Comparison of ENCODE assay signal across 11 cellular contexts in the genomic region with DNA sequence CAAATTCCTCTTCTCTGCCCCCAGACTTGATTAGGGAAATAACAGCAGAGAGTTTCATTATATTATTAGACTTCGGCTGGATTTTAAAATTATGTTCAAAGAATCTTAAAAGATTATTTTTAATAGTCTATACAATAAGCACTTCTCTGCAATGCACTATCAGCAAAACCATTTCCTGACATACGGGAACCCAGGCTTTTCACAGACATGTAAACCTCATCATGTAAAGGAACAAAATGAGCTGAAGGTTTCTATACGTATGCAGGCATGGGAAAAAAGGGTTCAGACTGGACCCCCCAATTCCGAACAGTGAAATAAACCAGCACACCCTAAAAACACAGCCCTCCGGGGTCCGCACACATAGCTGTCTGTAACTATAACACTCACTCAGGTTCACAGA.
DNase-seq lines count a peak whose midpoint lies in the region; TF ChIP-seq lines count a peak whose summit lies in the region.
"Had no signal": no experiment of that assay in that cellular context is flagged by ENCODE, and none has a peak within 500 bp of the region (broad histone marks: within the 10 kb centered on the region; RNA-seq: fewer than 3 reads in every experiment).

No MANE protein-coding gene starts in this region.

- TF ChIP-seq EP300 in transverse colon (IDR thresholded peaks at IDR 0.05; ENCODE audit: low read depth) (no peak), SK-N-SH (IDR thresholded peaks at IDR 0.05; ENCODE audit: borderline replicate concordance in 1 of 2, low read depth in 1 of 2, low read length in 1 of 2) (no peak)

- H3K4me2 ChIP-seq in SK-N-SH, result no peak overlapping the region
- H3K4me2 ChIP-seq: BLaER1 had no signal

- no peaks in the 10 kb centered on the region for H3K4me1 ChIP-seq in breast epithelium
- peaks cover 0 to 30% (median 11%) of the 10 kb centered on the region in 4 donors for H3K4me1 ChIP-seq in transverse colon
- peaks cover 3% of the 10 kb centered on the region for H3K4me1 ChIP-seq in endodermal cell (ENCODE audit: control insufficient read depth, insufficient read depth, low read length)
- no peaks in the 10 kb centered on the region for H3K4me1 ChIP-seq in SK-N-SH (ENCODE audit: control insufficient read depth in 1 of 2, insufficient read depth in 2 of 2, low read depth in 1 of 2, low read length in 1 of 2)

- no peak for TF ChIP-seq RAD21 in SK-N-SH (IDR thresholded peaks at IDR 0.05; ENCODE audit: low read length)

- no peak overlapping the region for H2AFZ ChIP-seq in SK-N-SH (ENCODE audit: low read depth)

- H3K27ac ChIP-seq in breast epithelium (peak overlapping the region; percentile 78 to 87), transverse colon (peak overlapping the region; percentile 72 to 88 (median 80)), endodermal cell (ENCODE audit: low read depth, low read length) (no peak overlapping the region), SK-N-SH (ENCODE audit: low read depth in 2 of 2, low read length in 1 of 2) (no peak overlapping the region)
- H3K27ac ChIP-seq: BLaER1 had no signal

- H3K9me3 ChIP-seq in breast epithelium, result no peaks in the 10 kb centered on the region
- no peaks in the 10 kb centered on the region for H3K9me3 ChIP-seq in transverse colon
- no peaks in the 10 kb centered on the region for H3K9me3 ChIP-seq in endodermal cell (ENCODE audit: control insufficient read depth, low read length)
- H3K9me3 ChIP-seq in SK-N-SH, result no peaks in the 10 kb centered on the region
- H3K9me3 ChIP-seq: BLaER1 had no signal

- CTCF ChIA-PET in activated naive CD4-positive, alpha-beta T cell treated with anti-CD3 and anti-CD28 coated beads, Interleukin-2, amount 10 ng/mL, durations not matched to agents 7 days and 5 days (lab: Charles Lee), result interaction anchor here (0.9 to 2.1 kb wide), 5 partner anchors 9 to 106 kb away, joined by 3 to 11 read pairs (median 10); no protein-coding TSS in a partner anchor
- CTCF ChIA-PET in SK-N-SH (lab: Yijun Ruan, JAX), result interaction anchor here (0.9 kb wide), 1 partner anchor 210 kb away, joined by 3 read pairs; no protein-coding TSS in a partner anchor

- no peaks in the 10 kb centered on the region for H3K9me3 Mint-ChIP-seq in activated naive CD4-positive, alpha-beta T cell treated with anti-CD3 and anti-CD28 coated beads, Interleukin-2, amount 10 ng/mL, durations not matched to agents 7 days and 5 days
- H3K9me3 Mint-ChIP-seq in mesothelial cell of epicardium (no peaks in the 10 kb centered on the region), endodermal cell (no peaks in the 10 kb centered on the region)

- intact Hi-C loops in breast epithelium (cut with DNase I; ENCODE audit: low total_unique reads) (no loop called here), transverse colon (cut with DNase I; ENCODE audit: low total_unique reads) (no loop called here)

- in situ Hi-C loops in transverse colon (cut with MboI; ENCODE audit: low pct_ligation_motif_present in 1 of 4, low pct_unique_long_range_greater_than_20kb in 1 of 4, low sequenced_read_pairs in 3 of 4), result no loop called here

- peak overlapping the region; percentile 95 for H3K27ac Mint-ChIP-seq in activated naive CD4-positive, alpha-beta T cell treated with anti-CD3 and anti-CD28 coated beads, Interleukin-2, amount 10 ng/mL, durations not matched to agents 7 days and 5 days
- peak overlapping the region; percentile 96 for H3K27ac Mint-ChIP-seq in mesothelial cell of epicardium
- no peak overlapping the region for H3K27ac Mint-ChIP-seq in endodermal cell

- POLR2A ChIA-PET in SK-N-SH (lab: Yijun Ruan, JAX), result no interaction called here

- TF ChIP-seq POLR2A in breast epithelium (IDR thresholded peaks at IDR 0.05), result no peak
- TF ChIP-seq POLR2A in transverse colon (IDR thresholded peaks at IDR 0.05), result no peak

- peaks cover 6% of the 10 kb centered on the region for H3F3A ChIP-seq in SK-N-SH (replicated peaks; ENCODE audit: insufficient read depth)

- H3K4me3 ChIP-seq in breast epithelium (peak overlapping the region; percentile 34 to 64 (median 54)), transverse colon (peak overlapping the region in 3 of 4 donors; percentile 28 to 55 (median 38)), endodermal cell (ENCODE audit: low read length) (no peak overlapping the region), SK-N-SH (ENCODE audit: low read depth in 2 of 2, low read length in 1 of 2) (no peak overlapping the region)
- H3K4me3 ChIP-seq: BLaER1 had no signal

- peaks cover 30% of the 10 kb centered on the region for H3K36me3 Mint-ChIP-seq in activated naive CD4-positive, alpha-beta T cell treated with anti-CD3 and anti-CD28 coated beads, Interleukin-2, amount 10 ng/mL, durations not matched to agents 7 days and 5 days
- H3K36me3 Mint-ChIP-seq in mesothelial cell of epicardium (peaks cover 29% of the 10 kb centered on the region), endodermal cell (ENCODE audit: low read depth) (no peaks in the 10 kb centered on the region)

- no peaks in the 10 kb centered on the region for H4K20me1 ChIP-seq in SK-N-SH (ENCODE audit: insufficient read depth)
- H4K20me1 ChIP-seq: BLaER1 had no signal

- DNase-seq in activated naive CD4-positive, alpha-beta T cell treated with anti-CD3 and anti-CD28 coated beads, Interleukin-2, amount 10 ng/mL, durations not matched to agents 7 days and 5 days, result no peak
- DNase-seq in activated naive CD4-positive, alpha-beta T cell (lab: John Stamatoyannopoulos, UW), result no peak
- DNase-seq in breast epithelium (ENCODE audit: low spot score in 2 of 2), result no peak
- no peak for DNase-seq in mesothelial cell of epicardium (ENCODE audit: low spot score in 2 of 2, unreplicated experiment in 2 of 2)
- DNase-seq in transverse colon, result no peak
- DNase-seq in endodermal cell, result no peak
- DNase-seq in SK-N-SH, result no peak
- no peak for DNase-seq in NCI-H1930 (lab: John Stamatoyannopoulos, UW)
- DNase-seq: amniotic stem cell, NCI-H1694 treated with DMSO at 0.1 percent for 48 hours had no signal

- H3K36me3 ChIP-seq in breast epithelium, result no peaks in the 10 kb centered on the region
- H3K36me3 ChIP-seq in transverse colon, result peaks cover 0 to 9% (median under 1%) of the 10 kb centered on the region in 4 donors
- no peaks in the 10 kb centered on the region for H3K36me3 ChIP-seq in endodermal cell (ENCODE audit: control insufficient read depth, insufficient read depth, low read length)
- peaks cover 0 to 7% of the 10 kb centered on the region in 2 experiments for H3K36me3 ChIP-seq in SK-N-SH (replicated peaks in 1 of 2; ENCODE audit: control insufficient read depth in 1 of 2, insufficient read depth in 2 of 2, low read length in 1 of 2)

- no peaks in the 10 kb centered on the region for H3K27me3 ChIP-seq in breast epithelium
- no peaks in the 10 kb centered on the region for H3K27me3 ChIP-seq in transverse colon
- no peaks in the 10 kb centered on the region for H3K27me3 ChIP-seq in endodermal cell (ENCODE audit: control insufficient read depth, insufficient read depth, low read length, poor library complexity, severe bottlenecking)
- no peaks in the 10 kb centered on the region for H3K27me3 ChIP-seq in SK-N-SH (ENCODE audit: insufficient read depth)
- H3K27me3 ChIP-seq: BLaER1 had no signal

- no peaks in the 10 kb centered on the region for H3K79me2 ChIP-seq in SK-N-SH (ENCODE audit: insufficient read depth)

- WGBS in transverse colon (ENCODE audit: low coverage in 1 of 2), 2 donors, result 46 to 62% methylated on average over 6 of the region's 6 CpGs
- 77 to 100% methylated on average over 1 to 5 of the region's 6 CpGs for WGBS in endodermal cell (ENCODE audit: insufficient coverage in 1 of 2, insufficient read length in 1 of 2), 2 experiments
- 69% methylated on average over 6 of the region's 6 CpGs for WGBS in SK-N-SH (ENCODE audit: low lambda C conversion rate)

- H3K27me3 Mint-ChIP-seq in activated naive CD4-positive, alpha-beta T cell treated with anti-CD3 and anti-CD28 coated beads, Interleukin-2, amount 10 ng/mL, durations not matched to agents 7 days and 5 days, result no peaks in the 10 kb centered on the region
- H3K27me3 Mint-ChIP-seq in mesothelial cell of epicardium (ENCODE audit: low read depth) (no peaks in the 10 kb centered on the region), endodermal cell (ENCODE audit: insufficient read depth) (no peaks in the 10 kb centered on the region)

- H3K4me1 Mint-ChIP-seq in activated naive CD4-positive, alpha-beta T cell treated with anti-CD3 and anti-CD28 coated beads, Interleukin-2, amount 10 ng/mL, durations not matched to agents 7 days and 5 days, result peaks cover 63% of the 10 kb centered on the region
- H3K4me1 Mint-ChIP-seq in mesothelial cell of epicardium (peaks cover 70% of the 10 kb centered on the region), endodermal cell (peaks cover 20% of the 10 kb centered on the region)

- no peaks in the 10 kb centered on the region for H3K9me2 ChIP-seq in SK-N-SH

- H3K9ac ChIP-seq in endodermal cell (ENCODE audit: extremely low read depth, low read length, poor library complexity, severe bottlenecking), result no peak overlapping the region
- no peak overlapping the region for H3K9ac ChIP-seq in SK-N-SH
- H3K9ac ChIP-seq: BLaER1 had no signal

- TF ChIP-seq CTCF in breast epithelium (IDR thresholded peaks at IDR 0.05), result no peak
- no peak for TF ChIP-seq CTCF in mesothelial cell of epicardium (IDR thresholded peaks at IDR 0.05; ENCODE audit: unreplicated experiment)
- no peak for TF ChIP-seq CTCF in transverse colon (IDR thresholded peaks at IDR 0.05)
- no peak for TF ChIP-seq CTCF in endodermal cell (conservative IDR thresholded peaks at IDR 0.05)
- TF ChIP-seq CTCF in SK-N-SH (IDR thresholded peaks at IDR 0.05), result no peak

- peak overlapping the region; percentile 80 for H3K4me3 Mint-ChIP-seq in activated naive CD4-positive, alpha-beta T cell treated with anti-CD3 and anti-CD28 coated beads, Interleukin-2, amount 10 ng/mL, durations not matched to agents 7 days and 5 days
- H3K4me3 Mint-ChIP-seq in mesothelial cell of epicardium (peak overlapping the region; percentile 72), endodermal cell (no peak overlapping the region)

TF ChIP-seq in SK-N-SH, 30 proteins besides CTCF, POLR2A, EP300 and RAD21 (continues in another document):
- TF ChIP-seq NFIC (IDR thresholded peaks at IDR 0.05; ENCODE audit: borderline replicate concordance) (no peak), RFX5 (IDR thresholded peaks at IDR 0.05; ENCODE audit: low read length) (no peak), NRF1 (IDR thresholded peaks at IDR 0.05; ENCODE audit: low read depth, low read length) (no peak), TEAD4 (IDR thresholded peaks at IDR 0.05; ENCODE audit: borderline replicate concordance, insufficient read depth) (no peak)

Comparison
In these comparisons a context has a peak if more than half of its experiments do, and no peak if none do; other contexts are left out.
1. H3K27ac ChIP-seq: peak in breast epithelium (2 of 2) and transverse colon (4 of 4); none in endodermal cell (single experiment) and SK-N-SH (0 of 2).
2. H3K4me3 ChIP-seq: peak in breast epithelium (3 of 3) and transverse colon (3 of 4); none in endodermal cell (single experiment) and SK-N-SH (0 of 2).